ENCODE assay signal across 8 cellular contexts in the genomic region with DNA sequence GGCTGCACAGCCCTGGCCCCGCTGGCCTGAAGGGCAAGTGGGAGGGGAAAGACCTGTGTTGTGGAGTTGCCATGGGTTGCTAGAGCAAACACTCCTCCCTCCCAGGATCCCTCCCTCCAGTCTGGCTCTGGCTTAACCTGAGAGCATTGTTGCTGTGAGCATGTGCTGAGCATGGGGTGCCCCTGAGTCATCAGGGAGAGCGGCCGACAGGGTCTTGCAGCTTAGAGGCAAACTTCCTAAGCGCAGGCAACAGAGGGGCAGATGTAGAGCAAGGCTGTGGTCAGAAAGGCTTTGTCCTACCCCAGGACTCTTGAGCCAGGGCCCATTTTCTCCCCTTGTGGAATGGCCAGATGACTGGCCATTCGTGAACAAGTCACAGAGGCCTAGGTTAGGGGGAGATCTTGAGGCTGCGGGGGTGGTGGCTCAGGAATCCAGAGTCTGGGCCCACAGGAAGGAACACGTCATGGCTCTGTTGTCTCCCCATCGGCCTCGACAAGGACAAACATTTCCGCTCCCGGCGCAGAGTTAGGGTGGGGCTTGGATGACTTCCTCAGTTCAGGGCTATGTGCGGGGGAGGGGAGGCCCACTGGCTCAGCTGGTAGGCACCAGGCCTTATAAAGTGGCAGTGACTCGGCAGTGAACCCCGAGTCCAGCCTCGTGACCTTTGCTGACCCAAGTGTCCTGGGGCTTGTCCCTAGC.
DNase-seq lines count a peak whose midpoint lies in the region; ATAC-seq lines count a peak whose summit lies in the region.

No MANE protein-coding gene starts in this region.

- H3K4me3 ChIP-seq in SK-N-MC: no peak overlapping the region

- no peak for DNase-seq in SK-N-MC (ENCODE audit: low read depth, low spot score)
- peak; percentile 79 for DNase-seq in activated naive CD4-positive, alpha-beta T cell treated with anti-CD3 and anti-CD28 coated beads, Interleukin-2, amount 50 U/mL, for 16 hours
- peak; percentile 75 for DNase-seq in germinal center (ENCODE audit: low spot score)
- peak; percentile 98 for DNase-seq in non-pigmented ciliary epithelial cell (ENCODE audit: low read depth)
- DNase-seq in superior temporal gyrus (ENCODE audit: extremely low spot score): peak; percentile 45

- no peaks in the 10 kb centered on the region; the same call in 1 of the 2 replicates for H3K36me3 ChIP-seq in SK-N-MC (ENCODE audit: insufficient read depth, low read length)

- peak overlapping the region; percentile 56 for H3K27ac ChIP-seq in SK-N-MC

- no peaks in the 10 kb centered on the region for H3K9me3 ChIP-seq in SK-N-MC (ENCODE audit: low read depth, low read length)

- peak; percentile 40 for ATAC-seq in GM18907 (IDR thresholded peaks at IDR 0.05; ENCODE audit: unreplicated experiment)
- peak; percentile 27 for ATAC-seq in HG03565 (IDR thresholded peaks at IDR 0.05; ENCODE audit: unreplicated experiment)
- ATAC-seq in GM19467 (IDR thresholded peaks at IDR 0.05; ENCODE audit: unreplicated experiment): no peak

- no peak overlapping the region for H3K9ac ChIP-seq in SK-N-MC (ENCODE audit: insufficient read length)
